ENCODE assay signal across 8 cellular contexts in genomic region chr10:79066460-79067240, GRCh38. TPM values are rescaled to one million over a fixed set of nuclear protein-coding genes. Genes with fewer than 3 reads are reported as not detected.
DNase-seq lines count a peak whose midpoint lies in the region; ATAC-seq and TF ChIP-seq lines count a peak whose summit lies in the region.

No MANE protein-coding gene starts in this region.

- DNase-seq in activated CD4-positive, alpha-beta T cell treated with anti-CD3 and anti-CD28 coated beads, Interleukin-2, amount 10 ng/mL, durations not matched to agents 24 days and 14 days = peak; percentile 69
- DNase-seq in activated CD4-positive, alpha-beta T cell treated with anti-CD3 and anti-CD28 coated beads, Interleukin-2, amount 50 U/mL, for 4 hours = no peak
- DNase-seq in MM.1S (peak; percentile 12), iPS DF 6.9 (ENCODE audit: low read depth, low spot score) (no peak)
- DNase-seq in activated naive CD8-positive, alpha-beta T cell treated with anti-CD3 and anti-CD28 coated beads, Interleukin-2, amount 50 U/mL, for 24 hours = no peak

- H3K9me3 Mint-ChIP-seq in activated CD4-positive, alpha-beta T cell treated with anti-CD3 and anti-CD28 coated beads, Interleukin-2, amount 10 ng/mL, durations not matched to agents 24 days and 14 days = no peaks in the 10 kb centered on the region
- no peaks in the 10 kb centered on the region for H3K9me3 Mint-ChIP-seq in activated naive CD8-positive, alpha-beta T cell treated with anti-CD3 and anti-CD28 coated beads, Interleukin-2, amount 50 U/mL, for 24 hours

- H3K9me2 ChIP-seq in MM.1S (replicated peaks; ENCODE audit: insufficient read depth, low read length) = no peaks in the 10 kb centered on the region

- H3K9me3 ChIP-seq in MM.1S (replicated peaks; ENCODE audit: insufficient read depth, low read length) (no peaks in the 10 kb centered on the region), iPS DF 6.9 (ENCODE audit: control insufficient read depth, insufficient read depth, low read length) (no peaks in the 10 kb centered on the region), skeletal muscle satellite cell (replicated peaks; ENCODE audit: low read length) (no peaks in the 10 kb centered on the region)

- H3K4me3 ChIP-seq in MM.1S (ENCODE audit: low read length) (peak overlapping the region; percentile 83), iPS DF 6.9 (ENCODE audit: low read length) (peak overlapping the region; percentile 36; the same call in 1 of the 2 replicates), skeletal muscle satellite cell (ENCODE audit: low read length) (peak overlapping the region; percentile 96)

- peaks cover 6% of the 10 kb centered on the region; the same call in 1 of the 2 replicates for H3K4me1 ChIP-seq in MM.1S (ENCODE audit: low read length)
- H3K4me1 ChIP-seq in iPS DF 6.9 (ENCODE audit: control insufficient read depth, insufficient read depth, low read length) = peaks cover 8% of the 10 kb centered on the region; the same call in 1 of the 2 replicates
- peaks cover 15% of the 10 kb centered on the region for H3K4me1 ChIP-seq in skeletal muscle satellite cell (ENCODE audit: control insufficient read depth, insufficient read depth, low read length)

- no peaks in the 10 kb centered on the region for H3K36me3 ChIP-seq in MM.1S (replicated peaks; ENCODE audit: insufficient read depth, low read length)
- H3K36me3 ChIP-seq in iPS DF 6.9 (ENCODE audit: control insufficient read depth, insufficient read depth, low read length) = no peaks in the 10 kb centered on the region
- no peaks in the 10 kb centered on the region for H3K36me3 ChIP-seq in skeletal muscle satellite cell (ENCODE audit: insufficient read depth, low read length)

- peaks cover 62% of the 10 kb centered on the region for H3K4me1 Mint-ChIP-seq in activated CD4-positive, alpha-beta T cell treated with anti-CD3 and anti-CD28 coated beads, Interleukin-2, amount 10 ng/mL, durations not matched to agents 24 days and 14 days
- H3K4me1 Mint-ChIP-seq in activated naive CD8-positive, alpha-beta T cell treated with anti-CD3 and anti-CD28 coated beads, Interleukin-2, amount 50 U/mL, for 24 hours = peaks cover 38% of the 10 kb centered on the region

- peaks cover 7% of the 10 kb centered on the region; the same call in 1 of the 2 replicates for H3F3A ChIP-seq in MM.1S (ENCODE audit: insufficient read depth, low read length)

- peak overlapping the region; percentile 57; the same call in 1 of the 2 replicates for H3K9ac ChIP-seq in MM.1S (ENCODE audit: low read length)
- peak overlapping the region; percentile 58 for H3K9ac ChIP-seq in skeletal muscle satellite cell (ENCODE audit: low read depth, low read length)

- H3K4me3 Mint-ChIP-seq in activated CD4-positive, alpha-beta T cell treated with anti-CD3 and anti-CD28 coated beads, Interleukin-2, amount 10 ng/mL, durations not matched to agents 24 days and 14 days = peak overlapping the region; percentile 64
- H3K4me3 Mint-ChIP-seq in activated naive CD8-positive, alpha-beta T cell treated with anti-CD3 and anti-CD28 coated beads, Interleukin-2, amount 50 U/mL, for 24 hours = peak overlapping the region; percentile 32

- WGBS in iPS DF 6.9 (ENCODE audit: insufficient coverage, insufficient read length) = no CpG with 5 or more reads among the region's 36 CpGs

- intact Hi-C loops in activated CD4-positive, alpha-beta T cell treated with anti-CD3 and anti-CD28 coated beads, Interleukin-2, amount 10 ng/mL, durations not matched to agents 24 days and 14 days (cut with micrococcal nuclease) = loop anchor here (1.0 to 10.0 kb wide), 8 partner anchors 71 to 1019 kb away; no protein-coding TSS in a partner anchor

- no peak for ATAC-seq in activated naive CD8-positive, alpha-beta T cell treated with anti-CD3 and anti-CD28 coated beads, Interleukin-2, amount 50 U/mL, for 24 hours
- ATAC-seq in GM19395 (IDR thresholded peaks at IDR 0.05; ENCODE audit: unreplicated experiment) (no peak), GM21786 (IDR thresholded peaks at IDR 0.05; ENCODE audit: unreplicated experiment) (no peak)

- H3K27me3 ChIP-seq in MM.1S (replicated peaks; ENCODE audit: insufficient read depth, low read length) = no peaks in the 10 kb centered on the region
- no peaks in the 10 kb centered on the region; the same call in 1 of the 2 replicates for H3K27me3 ChIP-seq in iPS DF 6.9 (ENCODE audit: control insufficient read depth, insufficient read depth, low read length)
- no peaks in the 10 kb centered on the region for H3K27me3 ChIP-seq in skeletal muscle satellite cell (ENCODE audit: control insufficient read depth, insufficient read depth, low read length)

- peaks cover 16% of the 10 kb centered on the region for H3K79me2 ChIP-seq in MM.1S (ENCODE audit: low read length)

- TF ChIP-seq CTCF in MM.1S (IDR thresholded peaks at IDR 0.05; ENCODE audit: low read length) = peak; percentile 44

- no peaks in the 10 kb centered on the region for H4K20me1 ChIP-seq in MM.1S (ENCODE audit: insufficient read depth, low read length)

- no peak overlapping the region for H3K27ac Mint-ChIP-seq in activated CD4-positive, alpha-beta T cell treated with anti-CD3 and anti-CD28 coated beads, Interleukin-2, amount 10 ng/mL, durations not matched to agents 24 days and 14 days
- H3K27ac Mint-ChIP-seq in activated naive CD8-positive, alpha-beta T cell treated with anti-CD3 and anti-CD28 coated beads, Interleukin-2, amount 50 U/mL, for 24 hours = no peak overlapping the region

- H3K27ac ChIP-seq in MM.1S (ENCODE audit: low read length) = no peak overlapping the region
- no peak overlapping the region for H3K27ac ChIP-seq in iPS DF 6.9 (ENCODE audit: low read length)

- H3K4me2 ChIP-seq in MM.1S (ENCODE audit: low read depth, low read length) (peak overlapping the region; percentile 98), skeletal muscle satellite cell (ENCODE audit: low read length) (peak overlapping the region; percentile 97)

- H2AFZ ChIP-seq in MM.1S (ENCODE audit: low read length) = peak overlapping the region; percentile 44

- H3K27me3 Mint-ChIP-seq in activated CD4-positive, alpha-beta T cell treated with anti-CD3 and anti-CD28 coated beads, Interleukin-2, amount 10 ng/mL, durations not matched to agents 24 days and 14 days = peaks cover 9% of the 10 kb centered on the region
- peaks cover 6% of the 10 kb centered on the region for H3K27me3 Mint-ChIP-seq in activated naive CD8-positive, alpha-beta T cell treated with anti-CD3 and anti-CD28 coated beads, Interleukin-2, amount 50 U/mL, for 24 hours

- H3K36me3 Mint-ChIP-seq in activated CD4-positive, alpha-beta T cell treated with anti-CD3 and anti-CD28 coated beads, Interleukin-2, amount 10 ng/mL, durations not matched to agents 24 days and 14 days (ENCODE audit: low read depth) = peaks cover 2% of the 10 kb centered on the region
- no peaks in the 10 kb centered on the region for H3K36me3 Mint-ChIP-seq in activated naive CD8-positive, alpha-beta T cell treated with anti-CD3 and anti-CD28 coated beads, Interleukin-2, amount 50 U/mL, for 24 hours (ENCODE audit: low read depth)

RNA-seq across cellular contexts. Expression of gene ZMIZ1, which starts 2.1 kb away (rescaled TPM):
- total RNA-seq in activated CD4-positive, alpha-beta T cell treated with anti-CD3 and anti-CD28 coated beads, Interleukin-2, amount 10 ng/mL, durations not matched to agents 24 days and 14 days = 66.3 and 71.7 TPM in 2 replicates
- total RNA-seq in skeletal muscle satellite cell (2012; rRNA removed) = 19.0 and 20.1 TPM in 2 replicates

Comparison
In these comparisons a context has a peak if more than half of its experiments do, and no peak if none do; other contexts are left out.
1. DNase-seq: peak in activated CD4-positive, alpha-beta T cell treated with anti-CD3 and anti-CD28 coated beads, Interleukin-2, amount 10 ng/mL, durations not matched to agents 24 days and 14 days (single experiment) and MM.1S (single experiment); none in activated CD4-positive, alpha-beta T cell treated with anti-CD3 and anti-CD28 coated beads, Interleukin-2, amount 50 U/mL, for 4 hours (0 of 2), activated naive CD8-positive, alpha-beta T cell treated with anti-CD3 and anti-CD28 coated beads, Interleukin-2, amount 50 U/mL, for 24 hours (single experiment) and iPS DF 6.9 (single experiment).
2. H3K4me3 ChIP-seq: peak in every context shown above with its lines; median percentile 96 in skeletal muscle satellite cell; 83 in MM.1S; 36 in iPS DF 6.9.